20 cellular contexts compared by ENCODE assay signal in the genomic region with DNA sequence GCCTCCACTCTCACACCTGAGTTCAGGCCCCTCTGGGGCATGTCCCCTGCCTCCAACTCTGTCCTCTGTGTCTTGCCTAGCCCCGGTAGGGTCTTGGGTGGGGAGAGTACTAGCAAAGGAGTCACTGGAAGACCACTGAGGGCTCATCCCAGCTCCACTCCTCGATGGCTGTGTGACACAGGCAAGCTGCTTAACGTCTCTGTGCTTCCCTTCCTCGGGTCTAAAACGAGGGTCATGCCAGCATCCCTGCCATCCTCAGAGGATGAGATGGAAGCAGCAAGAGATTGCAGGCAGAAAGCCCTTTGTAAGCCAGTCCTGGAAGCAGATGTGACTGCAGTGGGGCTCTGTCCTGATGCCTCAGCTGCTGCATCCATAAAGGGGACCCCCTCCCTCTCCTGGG. TPM values are rescaled to one million over a fixed set of nuclear protein-coding genes. Genes with fewer than 3 reads are reported as not detected.
DNase-seq lines count a peak whose midpoint lies in the region; TF ChIP-seq lines count a peak whose summit lies in the region.
"Had no signal": no experiment of that assay in that cellular context is flagged by ENCODE, and none has a peak within 500 bp of the region (broad histone marks: within the 10 kb centered on the region; RNA-seq: fewer than 3 reads in every experiment).

No MANE protein-coding gene starts in this region.

- no peaks in the 10 kb centered on the region for H3K36me3 ChIP-seq in CD8-positive, alpha-beta memory T cell (ENCODE audit: insufficient read depth, low read length)
- H3K36me3 ChIP-seq in neural progenitor cell: no peaks in the 10 kb centered on the region
- H3K36me3 ChIP-seq: SJSA1, thyroid gland had no signal

- no peak overlapping the region for H3K9ac ChIP-seq in neural progenitor cell

- H3K4me1 ChIP-seq in CD8-positive, alpha-beta memory T cell (ENCODE audit: insufficient read depth, low read length): peaks cover 99% of the 10 kb centered on the region
- H3K4me1 ChIP-seq in neural progenitor cell: peaks cover 10% of the 10 kb centered on the region
- H3K4me1 ChIP-seq: SJSA1 had no signal

- H3K4me3 Mint-ChIP-seq in T-helper 1 cell treated with Interleukin-12 subunit alpha and Interleukin-12 subunit beta and Interleukin-4 antibody, amounts not matched to agents 30 μg/mL and 1 μg/mL, for 36 hours: no peak overlapping the region
- H3K4me3 Mint-ChIP-seq in CD8-positive, alpha-beta memory T cell: peak overlapping the region in 5 of 7 donors; percentile 55 to 84 (median 61)
- H3K4me3 Mint-ChIP-seq in activated naive CD8-positive, alpha-beta T cell treated with anti-CD3 and anti-CD28 coated beads for 36 hours: peak overlapping the region; percentile 64
- peak overlapping the region; percentile 70 for H3K4me3 Mint-ChIP-seq in neural progenitor cell

- H3K9me3 Mint-ChIP-seq in T-helper 1 cell treated with Interleukin-12 subunit alpha and Interleukin-12 subunit beta and Interleukin-4 antibody, amounts not matched to agents 30 μg/mL and 1 μg/mL, for 36 hours: no peaks in the 10 kb centered on the region
- H3K9me3 Mint-ChIP-seq in CD8-positive, alpha-beta memory T cell: no peaks in the 10 kb centered on the region
- no peaks in the 10 kb centered on the region for H3K9me3 Mint-ChIP-seq in activated naive CD8-positive, alpha-beta T cell treated with anti-CD3 and anti-CD28 coated beads for 36 hours
- peaks cover 2% of the 10 kb centered on the region for H3K9me3 Mint-ChIP-seq in neural progenitor cell

- H3K4me2 ChIP-seq in neural progenitor cell: no peak overlapping the region

- peak overlapping the region; percentile 91 for H3K27ac Mint-ChIP-seq in T-helper 1 cell treated with Interleukin-12 subunit alpha and Interleukin-12 subunit beta and Interleukin-4 antibody, amounts not matched to agents 30 μg/mL and 1 μg/mL, for 36 hours
- H3K27ac Mint-ChIP-seq in CD8-positive, alpha-beta memory T cell: peak overlapping the region; percentile 78 to 98 (median 96)
- peak overlapping the region; percentile 94 for H3K27ac Mint-ChIP-seq in activated naive CD8-positive, alpha-beta T cell treated with anti-CD3 and anti-CD28 coated beads for 36 hours
- peak overlapping the region; percentile 25 for H3K27ac Mint-ChIP-seq in neural progenitor cell

- H3K27me3 ChIP-seq in CD8-positive, alpha-beta memory T cell (ENCODE audit: insufficient read depth, low read length, poor library complexity, severe bottlenecking): no peaks in the 10 kb centered on the region
- no peaks in the 10 kb centered on the region for H3K27me3 ChIP-seq in neural progenitor cell
- H3K27me3 ChIP-seq: SJSA1, thyroid gland had no signal

- no peaks in the 10 kb centered on the region for H4K20me1 ChIP-seq in neural progenitor cell (ENCODE audit: low read depth)

- TF ChIP-seq CTCF in neural progenitor cell (IDR thresholded peaks at IDR 0.05): no peak

- no peaks in the 10 kb centered on the region for H3K27me3 Mint-ChIP-seq in T-helper 1 cell treated with Interleukin-12 subunit alpha and Interleukin-12 subunit beta and Interleukin-4 antibody, amounts not matched to agents 30 μg/mL and 1 μg/mL, for 36 hours (ENCODE audit: low read depth)
- peaks cover 0 to 2% of the 10 kb centered on the region in 2 donors for H3K27me3 Mint-ChIP-seq in CD8-positive, alpha-beta memory T cell
- no peaks in the 10 kb centered on the region for H3K27me3 Mint-ChIP-seq in activated naive CD8-positive, alpha-beta T cell treated with anti-CD3 and anti-CD28 coated beads for 36 hours
- H3K27me3 Mint-ChIP-seq in neural progenitor cell (ENCODE audit: insufficient read depth, low read depth): peaks cover 4% of the 10 kb centered on the region

- peaks cover 54% of the 10 kb centered on the region for H3K4me1 Mint-ChIP-seq in T-helper 1 cell treated with Interleukin-12 subunit alpha and Interleukin-12 subunit beta and Interleukin-4 antibody, amounts not matched to agents 30 μg/mL and 1 μg/mL, for 36 hours (ENCODE audit: low read depth)
- peaks cover 83 to 100% (median 97%) of the 10 kb centered on the region in 3 donors for H3K4me1 Mint-ChIP-seq in CD8-positive, alpha-beta memory T cell
- H3K4me1 Mint-ChIP-seq in activated naive CD8-positive, alpha-beta T cell treated with anti-CD3 and anti-CD28 coated beads for 36 hours: peaks cover 92% of the 10 kb centered on the region
- peaks cover 10% of the 10 kb centered on the region for H3K4me1 Mint-ChIP-seq in neural progenitor cell

- no peaks in the 10 kb centered on the region for H3F3A ChIP-seq in neural progenitor cell (ENCODE audit: low read depth)

- DNase-seq in T-helper 1 cell (no peak), neural progenitor cell (ENCODE audit: low spot score) (no peak), NCI-H128 (lab: John Stamatoyannopoulos, UW; ENCODE audit: unreplicated experiment) (no peak), NCI-H2196 treated with DMSO at 0.1 percent for 48 hours (lab: John Stamatoyannopoulos, UW; ENCODE audit: unreplicated experiment) (no peak)
- no peak for DNase-seq in CD8-positive, alpha-beta memory T cell
- DNase-seq in activated naive CD8-positive, alpha-beta T cell treated with anti-CD3 and anti-CD28 coated beads for 36 hours: no peak
- no peak for DNase-seq in stimulated activated CD4-positive, alpha-beta T cell treated with anti-CD3 and anti-CD28 coated beads, Interleukin-4, amount 100 ng/mL, for 24 hours
- DNase-seq: DND-41; foreskin fibroblast; IMR-90; midbrain; NCI-H2029 treated with DMSO at 0.1 percent for 48 hours; PC-3; stimulated activated CD4-positive, alpha-beta T cell treated with anti-CD3 and anti-CD28 coated beads, Interleukin-4, amount 100 ng/mL, for 1 hour; thyroid gland had no signal

- POLR2A ChIA-PET in CD8-positive, alpha-beta memory T cell (lab: Charles Lee): interaction anchor here (1.0 to 1.9 kb wide), 5 partner anchors 8 to 36 kb away, joined by 3 to 16 read pairs (median 3); no protein-coding TSS in a partner anchor

- no peaks in the 10 kb centered on the region for H3K79me2 ChIP-seq in neural progenitor cell (ENCODE audit: low read depth)

- no peak overlapping the region for H2AFZ ChIP-seq in neural progenitor cell (replicated peaks)

- peak overlapping the region; percentile 33 for H3K27ac ChIP-seq in CD8-positive, alpha-beta memory T cell (ENCODE audit: low read depth, low read length)
- no peak overlapping the region for H3K27ac ChIP-seq in neural progenitor cell
- H3K27ac ChIP-seq: 22Rv1, SJSA1 had no signal

- H3K36me3 Mint-ChIP-seq in T-helper 1 cell treated with Interleukin-12 subunit alpha and Interleukin-12 subunit beta and Interleukin-4 antibody, amounts not matched to agents 30 μg/mL and 1 μg/mL, for 36 hours (ENCODE audit: low read depth): no peaks in the 10 kb centered on the region
- no peaks in the 10 kb centered on the region for H3K36me3 Mint-ChIP-seq in CD8-positive, alpha-beta memory T cell
- H3K36me3 Mint-ChIP-seq in activated naive CD8-positive, alpha-beta T cell treated with anti-CD3 and anti-CD28 coated beads for 36 hours: peaks cover 11% of the 10 kb centered on the region
- H3K36me3 Mint-ChIP-seq in neural progenitor cell: no peaks in the 10 kb centered on the region

- no peaks in the 10 kb centered on the region for H3K9me3 ChIP-seq in CD8-positive, alpha-beta memory T cell (ENCODE audit: low read length)
- no peaks in the 10 kb centered on the region for H3K9me3 ChIP-seq in neural progenitor cell (ENCODE audit: low read depth)
- H3K9me3 ChIP-seq: SJSA1, thyroid gland had no signal

- H3K4me3 ChIP-seq in CD8-positive, alpha-beta memory T cell (ENCODE audit: low read length): peak overlapping the region; percentile 11
- H3K4me3 ChIP-seq in neural progenitor cell: no peak overlapping the region
- H3K4me3 ChIP-seq: SJSA1, thyroid gland had no signal

- CTCF ChIA-PET in CD8-positive, alpha-beta memory T cell (lab: Charles Lee): interaction anchor here (1.0 to 5.2 kb wide), 4 partner anchors 13 to 39 kb away, joined by 6 to 24 read pairs (median 14); partner anchors contain the start of gene VSIR

RNA-seq across cellular contexts. Expression of gene C10orf105, which starts 15.2 kb away (rescaled TPM):
- under 1 TPM; 0.04 to 0.11 TPM for total RNA-seq in CD8-positive, alpha-beta memory T cell
- 0.23 TPM for polyA plus RNA-seq in CD8-positive, alpha-beta memory T cell
- under 1 TPM; 0.24 to 0.41 TPM for total RNA-seq in activated naive CD8-positive, alpha-beta T cell treated with anti-CD3 and anti-CD28 coated beads for 36 hours
- total RNA-seq in neural progenitor cell (ENCODE audit: low replicate concordance): 0.39 and 1.5 TPM in 2 replicates
- total RNA-seq: endothelial cell of umbilical vein, H4, PC-3, SJSA1, thyroid gland had no signal
- polyA plus RNA-seq: endothelial cell of umbilical vein, IMR-90 had no signal

RNA-seq across cellular contexts. Expression of gene VSIR, which starts 38.5 kb away (rescaled TPM):
- total RNA-seq in CD8-positive, alpha-beta memory T cell: 10 to 100 TPM; 59.6 to 61.4 TPM
- 349 TPM for polyA plus RNA-seq in CD8-positive, alpha-beta memory T cell
- 10 to 100 TPM; 41.4 to 47.3 TPM for total RNA-seq in activated naive CD8-positive, alpha-beta T cell treated with anti-CD3 and anti-CD28 coated beads for 36 hours
- 0.46 TPM in 1 of 2 replicates, not detected in the other for total RNA-seq in neural progenitor cell (ENCODE audit: low replicate concordance)

Comparison
In these comparisons a context has a peak if more than half of its experiments do, and no peak if none do; other contexts are left out.
1. H3K27ac Mint-ChIP-seq: peak in every context shown above with its lines; median percentile 96 in CD8-positive, alpha-beta memory T cell; 94 in activated naive CD8-positive, alpha-beta T cell treated with anti-CD3 and anti-CD28 coated beads for 36 hours; 91 in T-helper 1 cell treated with Interleukin-12 subunit alpha and Interleukin-12 subunit beta and Interleukin-4 antibody, amounts not matched to agents 30 μg/mL and 1 μg/mL, for 36 hours; 25 in neural progenitor cell.
2. RNA of gene VSIR, which starts 38.5 kb away (total RNA-seq): 59.6 to 61.4 TPM in CD8-positive, alpha-beta memory T cell and 41.4 to 47.3 TPM in activated naive CD8-positive, alpha-beta T cell treated with anti-CD3 and anti-CD28 coated beads for 36 hours; 0.46 TPM in neural progenitor cell; every median in the first group is over 10 times any median in the second.